ENCODE assay signal across 9 cellular contexts in genomic region chr6:6588064-6588923, GRCh38. TPM values are rescaled to one million over a fixed set of nuclear protein-coding genes. Genes with fewer than 3 reads are reported as not detected.
DNase-seq lines count a peak whose midpoint lies in the region; ATAC-seq lines count a peak whose summit lies in the region.
"Had no signal": no experiment of that assay in that cellular context is flagged by ENCODE, and none has a peak within 500 bp of the region (broad histone marks: within the 10 kb centered on the region; RNA-seq: fewer than 3 reads in every experiment).

Gene LY86, plus strand, starts transcription at chr6:6588720. Its CDS starts 15 bp downstream, at chr6:6588735.

- no peak within 1 kb of the TSS for H2BK120ac ChIP-seq in mesendoderm (ENCODE audit: low read depth, low read length)

- no peak within 1 kb of the TSS for H2AK5ac ChIP-seq in mesendoderm (ENCODE audit: low read length)

- no peak within 1 kb of the TSS for H3K27ac ChIP-seq in mesendoderm (ENCODE audit: low read depth, low read length)
- H3K27ac ChIP-seq: A549 had no signal

- H3K4me1 ChIP-seq in mesendoderm (ENCODE audit: control insufficient read depth, low read depth, low read length): no peaks in the 10 kb centered on the region
- H3K4me1 ChIP-seq: A549 had no signal

- H2BK15ac ChIP-seq in mesendoderm (replicated peaks; ENCODE audit: low read depth): no peak within 1 kb of the TSS

- no peak within 1 kb of the TSS for H3K4ac ChIP-seq in mesendoderm (ENCODE audit: low read depth, low read length)

- H3K56ac ChIP-seq in mesendoderm (ENCODE audit: low read length): no peak within 1 kb of the TSS

- no peak for DNase-seq in activated CD4-positive, CD25-positive, alpha-beta regulatory T cell (lab: John Stamatoyannopoulos, UW)
- DNase-seq in SIG-M5 (lab: John Stamatoyannopoulos, UW) (peak; percentile 44), mucosa of gallbladder (ENCODE audit: low spot score) (peak; percentile 23), mesendoderm (no peak), glomerular visceral epithelial cell (ENCODE audit: extremely low spot score) (no peak), NCI-H1930 (lab: John Stamatoyannopoulos, UW) (no peak)

- H4K8ac ChIP-seq in mesendoderm (ENCODE audit: low read depth, low read length): no peak within 1 kb of the TSS

- no peak within 1 kb of the TSS for H3K4me3 ChIP-seq in mesendoderm (ENCODE audit: low read length)
- H3K4me3 ChIP-seq: A549 had no signal

- no peak within 1 kb of the TSS for H3K4me2 ChIP-seq in mesendoderm (ENCODE audit: low read length)
- H3K4me2 ChIP-seq: A549 had no signal

- no peaks in the 10 kb centered on the region for H3K36me3 ChIP-seq in mesendoderm (ENCODE audit: control insufficient read depth, insufficient read depth, low read length)

- H3K9ac ChIP-seq in mesendoderm (ENCODE audit: low read length): no peak within 1 kb of the TSS

- no peaks in the 10 kb centered on the region for H3K79me1 ChIP-seq in mesendoderm (ENCODE audit: low read length)

- no peaks in the 10 kb centered on the region for H3K79me2 ChIP-seq in mesendoderm (ENCODE audit: control insufficient read depth, insufficient read depth, low read length)

- no peak within 1 kb of the TSS for H3K23ac ChIP-seq in mesendoderm (ENCODE audit: low read length)

- ATAC-seq in activated CD4-positive, CD25-positive, alpha-beta regulatory T cell treated with anti-CD3 and anti-CD28 coated beads, Interleukin-2, amount 50 U/mL, for 24 hours: peak; percentile 9 to 29
- peak; percentile 59 for ATAC-seq in HG02852 (IDR thresholded peaks at IDR 0.05; ENCODE audit: unreplicated experiment)
- ATAC-seq: A549 had no signal

- H3K18ac ChIP-seq in mesendoderm (ENCODE audit: low read length): no peak within 1 kb of the TSS

- no peak within 1 kb of the TSS for H4K5ac ChIP-seq in mesendoderm (ENCODE audit: low read length)

- no CpG with 5 or more reads among the region's 14 CpGs for WGBS in mesendoderm (ENCODE audit: extremely low coverage, insufficient coverage, low lambda C conversion rate)

- no peak within 1 kb of the TSS for H2BK5ac ChIP-seq in mesendoderm (ENCODE audit: low read length)

- H3K27me3 ChIP-seq in mesendoderm (ENCODE audit: insufficient read depth, low read length, poor library complexity): no peaks in the 10 kb centered on the region

RNA-seq across cellular contexts. Expression of gene LY86, which starts in this region (rescaled TPM):
- total RNA-seq in mucosa of gallbladder: 7.0 TPM
- not detected for polyA plus RNA-seq in mesendoderm (2013, experiment 1 of 2)
- not detected for polyA plus RNA-seq in mesendoderm (2013, experiment 2 of 2)
- polyA plus RNA-seq: A549 had no signal

Comparison
In these comparisons a context has a peak if more than half of its experiments do, and no peak if none do; other contexts are left out.
1. DNase-seq: peak in SIG-M5 (single experiment) and mucosa of gallbladder (single experiment); none in activated CD4-positive, CD25-positive, alpha-beta regulatory T cell (0 of 4), mesendoderm (single experiment), glomerular visceral epithelial cell (single experiment) and NCI-H1930 (0 of 2).